ENCODE assay signal across 1 cellular context in the genomic region with DNA sequence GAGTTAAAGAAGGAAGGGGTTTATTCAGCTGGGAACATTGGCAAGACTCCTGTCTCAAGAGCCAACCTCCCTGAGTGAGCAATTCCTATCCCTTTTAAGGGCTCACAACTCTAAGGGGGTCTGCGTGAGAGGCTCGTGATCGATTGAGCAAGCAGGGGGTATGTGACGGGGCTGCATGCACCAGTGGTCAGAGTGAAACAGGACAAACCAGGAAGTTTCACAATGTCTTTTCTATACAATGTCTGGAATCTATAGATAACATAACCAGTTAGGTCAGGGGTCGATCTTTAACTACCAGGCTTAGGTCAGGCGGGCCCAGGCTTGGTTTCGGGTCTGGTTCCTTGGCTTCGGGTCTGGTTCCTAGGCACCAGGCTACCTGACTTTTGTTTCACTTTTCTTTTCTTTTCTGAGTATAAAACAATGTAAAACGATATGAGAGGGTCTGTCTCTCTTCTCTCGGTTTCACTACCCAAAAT.
A peak's percentile ranks its signal among the peaks of the same experiment; 100 is the strongest.
TF ChIP-seq lines count a peak whose summit lies in the region.

No MANE protein-coding gene starts in this region.

TF ChIP-seq in HepG2, 621 proteins besides CTCF, POLR2A, EP300 and RAD21:
- TF ChIP-seq HDAC2 (CRISPR knock-in tag; IDR thresholded peaks at IDR 0.05) (peak; percentile 39; the same call in 1 of the 2 replicates), ELF3 (CRISPR knock-in tag; IDR thresholded peaks at IDR 0.05) (peak; percentile 42; the same call in 1 of the 2 replicates), TFE3 (CRISPR knock-in tag; IDR thresholded peaks at IDR 0.05) (0 out of 2 replicates have a peak, but pooled peaks have one; percentile 48), TEAD3 (CRISPR knock-in tag; optimal IDR thresholded peaks at IDR 0.05; ENCODE audit: borderline replicate concordance) (peak; percentile 50), MED1 (CRISPR knock-in tag; IDR thresholded peaks at IDR 0.05) (0 out of 2 replicates have a peak, but pooled peaks have one; percentile 23), NR2F6 (IDR thresholded peaks at IDR 0.05) (0 out of 2 replicates have a peak, but pooled peaks have one; percentile 11), NR2F6 (CRISPR knock-in tag; IDR thresholded peaks at IDR 0.05) (0 out of 2 replicates have a peak, but pooled peaks have one; percentile 37), ZBTB20 (CRISPR knock-in tag; IDR thresholded peaks at IDR 0.05; ENCODE audit: borderline replicate concordance, low read depth) (peak; percentile 98; the same call in 1 of the 2 replicates), SALL1 (CRISPR knock-in tag; IDR thresholded peaks at IDR 0.05) (peak; percentile 61), ATF7-NPFF (CRISPR knock-in tag; IDR thresholded peaks at IDR 0.05; ENCODE audit: low read depth) (no peak), CC2D1A (CRISPR knock-in tag; IDR thresholded peaks at IDR 0.05) (peak; percentile 59; the same call in 1 of the 2 replicates), HNRNPK (IDR thresholded peaks at IDR 0.05; ENCODE audit: low read depth, low read length, poor library complexity, severe bottlenecking) (no peak), ZBTB7A (CRISPR knock-in tag; IDR thresholded peaks at IDR 0.05) (peak; percentile 67; the same call in 1 of the 2 replicates), SOX6 (IDR thresholded peaks at IDR 0.05) (no peak), SOX6 (CRISPR knock-in tag; IDR thresholded peaks at IDR 0.05) (peak; percentile 69), SOX5 (CRISPR knock-in tag; IDR thresholded peaks at IDR 0.05; ENCODE audit: borderline replicate concordance) (0 out of 2 replicates have a peak, but pooled peaks have one; percentile 16), GATAD2A (CRISPR knock-in tag; IDR thresholded peaks at IDR 0.05) (peak; percentile 48; the same call in 1 of the 2 replicates), TCF7L2 (IDR thresholded peaks at IDR 0.05; ENCODE audit: low read depth, low read length) (no peak), PAXIP1 (CRISPR knock-in tag; conservative IDR thresholded peaks at IDR 0.05) (peak; percentile 36; the same call in 1 of the 2 replicates), CEBPB (IDR thresholded peaks at IDR 0.05; ENCODE audit: borderline replicate concordance, low read depth, low read length) (peak; percentile 24; the same call in 1 of the 2 replicates), POGZ (CRISPR knock-in tag; IDR thresholded peaks at IDR 0.05) (0 out of 2 replicates have a peak, but pooled peaks have one; percentile 22), PPARG (CRISPR knock-in tag; conservative IDR thresholded peaks at IDR 0.05) (0 out of 2 replicates have a peak, but pooled peaks have one; percentile 13), NFIC (IDR thresholded peaks at IDR 0.05; ENCODE audit: low read length) (no peak), ZBTB7B (CRISPR knock-in tag; IDR thresholded peaks at IDR 0.05) (peak; percentile 73), ZNF33A (CRISPR knock-in tag; IDR thresholded peaks at IDR 0.05; ENCODE audit: borderline replicate concordance) (no peak), ZNF317 (CRISPR knock-in tag; IDR thresholded peaks at IDR 0.05) (0 out of 2 replicates have a peak, but pooled peaks have one; percentile 32), NR2F2 (IDR thresholded peaks at IDR 0.05; ENCODE audit: borderline replicate concordance, low read depth) (no peak), SOX13 (IDR thresholded peaks at IDR 0.05) (no peak), SOX13 (CRISPR knock-in tag; conservative IDR thresholded peaks at IDR 0.05 in 1 of 2, IDR thresholded peaks at IDR 0.05 in 1 of 2) (peak in 1 of 2 experiments; percentile 25; a peak in 1 of 4 replicates), CEBPG (CRISPR knock-in tag; IDR thresholded peaks at IDR 0.05) (peak; percentile 47), MLX (CRISPR knock-in tag; IDR thresholded peaks at IDR 0.05) (peak; percentile 41; the same call in 1 of the 2 replicates), ZNF33B (CRISPR knock-in tag; IDR thresholded peaks at IDR 0.05) (no peak), PHF21A (CRISPR knock-in tag; IDR thresholded peaks at IDR 0.05) (0 out of 2 replicates have a peak, but pooled peaks have one; percentile 25), RXRB (CRISPR knock-in tag; IDR thresholded peaks at IDR 0.05; ENCODE audit: borderline replicate concordance) (0 out of 2 replicates have a peak, but pooled peaks have one; percentile 26), ZNF816 (CRISPR knock-in tag; IDR thresholded peaks at IDR 0.05; ENCODE audit: borderline replicate concordance) (no peak)
- TF ChIP-seq, protein P1, sequence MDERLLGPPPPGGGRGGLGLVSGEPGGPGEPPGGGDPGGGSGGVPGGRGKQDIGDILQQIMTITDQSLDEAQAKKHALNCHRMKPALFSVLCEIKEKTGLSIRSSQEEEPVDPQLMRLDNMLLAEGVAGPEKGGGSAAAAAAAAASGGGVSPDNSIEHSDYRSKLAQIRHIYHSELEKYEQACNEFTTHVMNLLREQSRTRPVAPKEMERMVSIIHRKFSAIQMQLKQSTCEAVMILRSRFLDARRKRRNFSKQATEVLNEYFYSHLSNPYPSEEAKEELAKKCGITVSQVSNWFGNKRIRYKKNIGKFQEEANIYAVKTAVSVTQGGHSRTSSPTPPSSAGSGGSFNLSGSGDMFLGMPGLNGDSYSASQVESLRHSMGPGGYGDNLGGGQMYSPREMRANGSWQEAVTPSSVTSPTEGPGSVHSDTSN (CRISPR knock-in tag; IDR thresholded peaks at IDR 0.05): no peak
- TF ChIP-seq, protein P2, sequence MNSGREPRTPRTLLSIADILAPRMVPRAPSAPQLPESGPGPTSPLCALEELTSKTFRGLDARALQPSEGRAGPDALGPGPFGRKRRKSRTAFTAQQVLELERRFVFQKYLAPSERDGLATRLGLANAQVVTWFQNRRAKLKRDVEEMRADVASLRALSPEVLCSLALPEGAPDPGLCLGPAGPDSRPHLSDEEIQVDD (CRISPR knock-in tag; IDR thresholded peaks at IDR 0.05; ENCODE audit: borderline replicate concordance): no peak
- TF ChIP-seq, protein P3, sequence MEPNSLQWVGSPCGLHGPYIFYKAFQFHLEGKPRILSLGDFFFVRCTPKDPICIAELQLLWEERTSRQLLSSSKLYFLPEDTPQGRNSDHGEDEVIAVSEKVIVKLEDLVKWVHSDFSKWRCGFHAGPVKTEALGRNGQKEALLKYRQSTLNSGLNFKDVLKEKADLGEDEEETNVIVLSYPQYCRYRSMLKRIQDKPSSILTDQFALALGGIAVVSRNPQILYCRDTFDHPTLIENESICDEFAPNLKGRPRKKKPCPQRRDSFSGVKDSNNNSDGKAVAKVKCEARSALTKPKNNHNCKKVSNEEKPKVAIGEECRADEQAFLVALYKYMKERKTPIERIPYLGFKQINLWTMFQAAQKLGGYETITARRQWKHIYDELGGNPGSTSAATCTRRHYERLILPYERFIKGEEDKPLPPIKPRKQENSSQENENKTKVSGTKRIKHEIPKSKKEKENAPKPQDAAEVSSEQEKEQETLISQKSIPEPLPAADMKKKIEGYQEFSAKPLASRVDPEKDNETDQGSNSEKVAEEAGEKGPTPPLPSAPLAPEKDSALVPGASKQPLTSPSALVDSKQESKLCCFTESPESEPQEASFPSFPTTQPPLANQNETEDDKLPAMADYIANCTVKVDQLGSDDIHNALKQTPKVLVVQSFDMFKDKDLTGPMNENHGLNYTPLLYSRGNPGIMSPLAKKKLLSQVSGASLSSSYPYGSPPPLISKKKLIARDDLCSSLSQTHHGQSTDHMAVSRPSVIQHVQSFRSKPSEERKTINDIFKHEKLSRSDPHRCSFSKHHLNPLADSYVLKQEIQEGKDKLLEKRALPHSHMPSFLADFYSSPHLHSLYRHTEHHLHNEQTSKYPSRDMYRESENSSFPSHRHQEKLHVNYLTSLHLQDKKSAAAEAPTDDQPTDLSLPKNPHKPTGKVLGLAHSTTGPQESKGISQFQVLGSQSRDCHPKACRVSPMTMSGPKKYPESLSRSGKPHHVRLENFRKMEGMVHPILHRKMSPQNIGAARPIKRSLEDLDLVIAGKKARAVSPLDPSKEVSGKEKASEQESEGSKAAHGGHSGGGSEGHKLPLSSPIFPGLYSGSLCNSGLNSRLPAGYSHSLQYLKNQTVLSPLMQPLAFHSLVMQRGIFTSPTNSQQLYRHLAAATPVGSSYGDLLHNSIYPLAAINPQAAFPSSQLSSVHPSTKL (CRISPR knock-in tag; IDR thresholded peaks at IDR 0.05): peak; percentile 42; the same call in 1 of the 2 replicates
TF ChIP-seq in HepG2: peak in this region for 25.
